16 cellular contexts compared by ENCODE assay signal in genomic region chr1:181541947-181542346, GRCh38. TPM values are rescaled to one million over a fixed set of nuclear protein-coding genes. Genes with fewer than 3 reads are reported as not detected.
DNase-seq lines count a peak whose midpoint lies in the region; ATAC-seq and TF ChIP-seq lines count a peak whose summit lies in the region.
"Had no signal": no experiment of that assay in that cellular context is flagged by ENCODE, and none has a peak within 500 bp of the region (broad histone marks: within the 10 kb centered on the region; RNA-seq: fewer than 3 reads in every experiment).

No MANE protein-coding gene starts in this region.

- TF ChIP-seq CTCF in fibroblast of mammary gland (conservative IDR thresholded peaks at IDR 0.05; ENCODE audit: control insufficient read depth, insufficient read depth, low read depth, low read length), result no peak

- no peak overlapping the region for H3K4me3 ChIP-seq in fibroblast of mammary gland (ENCODE audit: control insufficient read depth, low read depth, low read length)
- H3K4me3 ChIP-seq: BLaER1 treated with 17β-estradiol and CSF1 and Interleukin-3, amounts not matched to agents 10 nM and 100 nM had no signal

- ATAC-seq in HG02588 (IDR thresholded peaks at IDR 0.05; ENCODE audit: unreplicated experiment), result peak; percentile 51
- no peak for ATAC-seq in GM21576 (IDR thresholded peaks at IDR 0.05; ENCODE audit: unreplicated experiment)
- ATAC-seq in HG03354 (IDR thresholded peaks at IDR 0.05; ENCODE audit: poor library complexity, severe bottlenecking, unreplicated experiment), result no peak
- ATAC-seq: T-helper 17 cell had no signal

- DNase-seq in MV-4-11 (lab: John Stamatoyannopoulos, UW), result peak; percentile 29
- peak; percentile 34 for DNase-seq in fibroblast of mammary gland (ENCODE audit: low read depth)
- peak; percentile 1 for DNase-seq in renal cortical epithelial cell (ENCODE audit: low read depth)
- DNase-seq in effector CD4-positive, alpha-beta T cell, result no peak
- DNase-seq: activated naive CD4-positive, alpha-beta T cell treated with Interleukin-2 at 50 U/mL for 16 hours; DMS153; foreskin melanocyte; NCI-H1105 treated with DMSO at 0.1 percent for 48 hours; retina; SIG-M5; stimulated activated CD4-positive, alpha-beta T cell treated with anti-CD3 and anti-CD28 coated beads, Interleukin-1b, Interleukin-23, amount 100 ng/mL, for 48 hours; T-helper 17 cell had no signal

RNA-seq across cellular contexts. Expression of gene CACNA1E, which starts 58.6 kb away (rescaled TPM):
- total RNA-seq in renal cortical epithelial cell, result 0.35 TPM in 1 of 2 replicates, not detected in the other
- total RNA-seq: T-helper 17 cell had no signal
